In genomic region chr1:113190930-113191329, GRCh38 we compare ENCODE assay signal across 21 cellular contexts.
A peak's percentile ranks its signal among the peaks of the same experiment; 100 is the strongest.
DNase-seq lines count a peak whose midpoint lies in the region; ATAC-seq and TF ChIP-seq lines count a peak whose summit lies in the region.
"Had no signal": no experiment of that assay in that cellular context is flagged by ENCODE, and none has a peak within 500 bp of the region (broad histone marks: within the 10 kb centered on the region; RNA-seq: fewer than 3 reads in every experiment).

No MANE protein-coding gene starts in this region.

- H3K27ac ChIP-seq in colonic mucosa (peak overlapping the region; percentile 72), transverse colon (peak overlapping the region in 3 of 4 donors; percentile 26 to 74 (median 64))
- H3K27ac ChIP-seq: BLaER1, HL-60 had no signal

- no peaks in the 10 kb centered on the region for H3K36me3 ChIP-seq in colonic mucosa
- no peaks in the 10 kb centered on the region for H3K36me3 ChIP-seq in transverse colon
- H3K36me3 ChIP-seq: BLaER1, Peyer's patch had no signal

- CTCF ChIA-PET in HEK293T (lab: Yijun Ruan, JAX), result interaction anchor here (0.6 kb wide), 3 partner anchors 15 to 247 kb away, joined by 3 to 5 read pairs (median 4); no protein-coding TSS in a partner anchor

- in situ Hi-C loops in transverse colon (cut with MboI; ENCODE audit: low pct_ligation_motif_present in 1 of 4, low pct_unique_long_range_greater_than_20kb in 1 of 4, low sequenced_read_pairs in 3 of 4) (no loop called here), GM13977 (cut with MboI; ENCODE audit: low pct_unique_long_range_greater_than_20kb, low sequenced_read_pairs, unreplicated experiment) (no loop called here)

- H3K4me1 ChIP-seq in colonic mucosa, result no peaks in the 10 kb centered on the region
- peaks cover 0 to 18% (median 5%) of the 10 kb centered on the region in 4 donors for H3K4me1 ChIP-seq in transverse colon
- H3K4me1 ChIP-seq: Peyer's patch had no signal

- peak overlapping the region in 1 of 2 donors; percentile 29 for H3K9ac ChIP-seq in colonic mucosa (ENCODE audit: low read depth in 2 of 2, low read length in 2 of 2)
- H3K9ac ChIP-seq: BLaER1 had no signal

- peak; percentile 51 for ATAC-seq in left colon
- no peak for ATAC-seq in esophagus mucosa
- ATAC-seq: HepG2, SK-N-SH treated with all-trans-retinoic acid at 6 μM for 48 hours had no signal

- TF ChIP-seq CTCF in colonic mucosa (IDR thresholded peaks at IDR 0.05) (no peak), transverse colon (IDR thresholded peaks at IDR 0.05) (no peak), GM13977 (IDR thresholded peaks at IDR 0.05; ENCODE audit: extremely low read depth, insufficient read depth, missing control alignments) (no peak)

- TF ChIP-seq EP300 in transverse colon (IDR thresholded peaks at IDR 0.05; ENCODE audit: low read depth), result no peak

- H3K27me3 ChIP-seq in colonic mucosa (no peaks in the 10 kb centered on the region), transverse colon (no peaks in the 10 kb centered on the region)
- H3K27me3 ChIP-seq: BLaER1, Peyer's patch had no signal

- WGBS in transverse colon (ENCODE audit: low coverage in 1 of 2), 2 donors, result 41 to 50% methylated on average over 3 of the region's 3 CpGs

- intact Hi-C loops in colonic mucosa (cut with DNase I) (no loop called here), left colon (cut with DNase I, micrococcal nuclease) (no loop called here), transverse colon (cut with DNase I; ENCODE audit: low total_unique reads) (no loop called here)

- H3K4me3 ChIP-seq in colonic mucosa (no peak overlapping the region), transverse colon (no peak overlapping the region)
- H3K4me3 ChIP-seq: BLaER1, Peyer's patch had no signal

- no peak for TF ChIP-seq POLR2A in transverse colon (IDR thresholded peaks at IDR 0.05)

- POLR2A ChIA-PET in HEK293T (lab: Yijun Ruan, JAX), result no interaction called here

- H3K9me3 ChIP-seq in colonic mucosa, result no peaks in the 10 kb centered on the region
- H3K9me3 ChIP-seq in transverse colon, result no peaks in the 10 kb centered on the region
- H3K9me3 ChIP-seq: Peyer's patch had no signal

- DNase-seq in HEK293T (ENCODE audit: extremely low spot score) (peak; percentile 36), colonic mucosa (no peak), left colon (no peak), transverse colon (no peak), GM13977 (ENCODE audit: low spot score) (no peak), amniotic stem cell (lab: John Stamatoyannopoulos, UW) (no peak)
- DNase-seq in activated T-cell treated with anti-CD3 and anti-CD28 coated beads, Interleukin-2, amount 50 U/mL, for 1 hour, result no peak
- DNase-seq: CD4-positive, alpha-beta T cell; COR-L47; DND-41; KG1; NCI-H1105; NCI-H146; NCI-H2227 treated with DMSO at 0.1 percent for 48 hours; NCI-H510A had no signal

TF ChIP-seq in HEK293T, 16 proteins besides CTCF, POLR2A, EP300 and RAD21:
- TF ChIP-seq, protein P1, sequence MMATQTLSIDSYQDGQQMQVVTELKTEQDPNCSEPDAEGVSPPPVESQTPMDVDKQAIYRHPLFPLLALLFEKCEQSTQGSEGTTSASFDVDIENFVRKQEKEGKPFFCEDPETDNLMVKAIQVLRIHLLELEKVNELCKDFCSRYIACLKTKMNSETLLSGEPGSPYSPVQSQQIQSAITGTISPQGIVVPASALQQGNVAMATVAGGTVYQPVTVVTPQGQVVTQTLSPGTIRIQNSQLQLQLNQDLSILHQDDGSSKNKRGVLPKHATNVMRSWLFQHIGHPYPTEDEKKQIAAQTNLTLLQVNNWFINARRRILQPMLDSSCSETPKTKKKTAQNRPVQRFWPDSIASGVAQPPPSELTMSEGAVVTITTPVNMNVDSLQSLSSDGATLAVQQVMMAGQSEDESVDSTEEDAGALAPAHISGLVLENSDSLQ (IDR thresholded peaks at IDR 0.05), result peak; percentile 88
- no peak for TF ChIP-seq HDGF (IDR thresholded peaks at IDR 0.05; ENCODE audit: borderline replicate concordance)
- TF ChIP-seq ZNF384 (IDR thresholded peaks at IDR 0.05), result no peak
- peak; percentile 51; the same call in 1 of the 2 replicates for TF ChIP-seq CTBP1 (IDR thresholded peaks at IDR 0.05; ENCODE audit: borderline replicate concordance)
- no peak for TF ChIP-seq FOXK2 (IDR thresholded peaks at IDR 0.05)
